ENCODE assay signal across 25 cellular contexts in genomic region chr1:58363639-58364038, GRCh38.
DNase-seq lines count a peak whose midpoint lies in the region; ATAC-seq and TF ChIP-seq lines count a peak whose summit lies in the region.
"Had no signal": no experiment of that assay in that cellular context is flagged by ENCODE, and none has a peak within 500 bp of the region (broad histone marks: within the 10 kb centered on the region; RNA-seq: fewer than 3 reads in every experiment).

No MANE protein-coding gene starts in this region.

- H3K9ac ChIP-seq in endodermal cell (ENCODE audit: extremely low read depth, low read length, poor library complexity, severe bottlenecking), result no peak overlapping the region
- H3K9ac ChIP-seq: BLaER1 had no signal

- 58 to 69% methylated on average over 3 of the region's 3 CpGs for WGBS in endodermal cell (ENCODE audit: insufficient coverage in 1 of 2, insufficient read length in 1 of 2), 2 experiments

- H3K27ac Mint-ChIP-seq in activated naive CD4-positive, alpha-beta T cell treated with anti-CD3 and anti-CD28 coated beads for 36 hours, result no peak overlapping the region
- H3K27ac Mint-ChIP-seq in endodermal cell, result no peak overlapping the region
- H3K27ac Mint-ChIP-seq: activated CD4-positive, alpha-beta memory T cell treated with anti-CD3 and anti-CD28 coated beads for 36 hours; HFFc6 had no signal

- H3K9me3 ChIP-seq in endodermal cell (ENCODE audit: control insufficient read depth, low read length), result no peaks in the 10 kb centered on the region
- H3K9me3 ChIP-seq in left lung, result no peaks in the 10 kb centered on the region
- H3K9me3 ChIP-seq: BLaER1, body of pancreas, heart left ventricle, testis, uterus had no signal

- H3K27me3 Mint-ChIP-seq in activated naive CD4-positive, alpha-beta T cell treated with anti-CD3 and anti-CD28 coated beads for 36 hours (ENCODE audit: low read depth), result no peaks in the 10 kb centered on the region
- no peaks in the 10 kb centered on the region for H3K27me3 Mint-ChIP-seq in endodermal cell (ENCODE audit: insufficient read depth)
- H3K27me3 Mint-ChIP-seq: activated CD4-positive, alpha-beta memory T cell treated with anti-CD3 and anti-CD28 coated beads for 36 hours had no signal

- H3K27ac ChIP-seq in endodermal cell (ENCODE audit: low read depth, low read length) (no peak overlapping the region), left lung (no peak overlapping the region)
- H3K27ac ChIP-seq: BLaER1, body of pancreas, heart left ventricle, skin epidermis, testis, uterus had no signal

- intact Hi-C loops in activated naive CD4-positive, alpha-beta T cell treated with anti-CD3 and anti-CD28 coated beads for 36 hours (cut with micrococcal nuclease), result no loop called here
- intact Hi-C loops in left lung (cut with DNase I), result no loop called here

- H3K4me1 ChIP-seq in endodermal cell (ENCODE audit: control insufficient read depth, insufficient read depth, low read length) (no peaks in the 10 kb centered on the region), left lung (no peaks in the 10 kb centered on the region)
- H3K4me1 ChIP-seq: BLaER1, body of pancreas, uterus had no signal

- CTCF ChIA-PET in activated naive CD4-positive, alpha-beta T cell treated with anti-CD3 and anti-CD28 coated beads for 36 hours (lab: Charles Lee), result no interaction called here

- H3K36me3 ChIP-seq in endodermal cell (ENCODE audit: control insufficient read depth, insufficient read depth, low read length), result no peaks in the 10 kb centered on the region
- no peaks in the 10 kb centered on the region for H3K36me3 ChIP-seq in left lung
- H3K36me3 ChIP-seq: BLaER1, heart left ventricle, uterus had no signal

- no peak for ATAC-seq in HG03196 (IDR thresholded peaks at IDR 0.05; ENCODE audit: unreplicated experiment)
- ATAC-seq in left lung, result no peak
- ATAC-seq: body of pancreas, heart left ventricle, left cardiac atrium had no signal

- TF ChIP-seq CTCF in endodermal cell (conservative IDR thresholded peaks at IDR 0.05) (peak; percentile 26), left lung (IDR thresholded peaks at IDR 0.05) (no peak)

- no peaks in the 10 kb centered on the region for H3K4me1 Mint-ChIP-seq in activated naive CD4-positive, alpha-beta T cell treated with anti-CD3 and anti-CD28 coated beads for 36 hours (ENCODE audit: low read depth)
- peaks cover 2% of the 10 kb centered on the region for H3K4me1 Mint-ChIP-seq in endodermal cell

- H3K36me3 Mint-ChIP-seq in activated naive CD4-positive, alpha-beta T cell treated with anti-CD3 and anti-CD28 coated beads for 36 hours (ENCODE audit: low read depth), result peaks cover 2% of the 10 kb centered on the region
- no peaks in the 10 kb centered on the region for H3K36me3 Mint-ChIP-seq in endodermal cell (ENCODE audit: low read depth)
- H3K36me3 Mint-ChIP-seq: activated CD4-positive, alpha-beta memory T cell treated with anti-CD3 and anti-CD28 coated beads for 36 hours had no signal

- H3K27me3 ChIP-seq in endodermal cell (ENCODE audit: control insufficient read depth, insufficient read depth, low read length, poor library complexity, severe bottlenecking) (no peaks in the 10 kb centered on the region), left lung (no peaks in the 10 kb centered on the region)
- H3K27me3 ChIP-seq: BLaER1, body of pancreas, heart left ventricle, testis, uterus had no signal

- no peak overlapping the region for H3K4me3 ChIP-seq in endodermal cell (ENCODE audit: low read length)
- H3K4me3 ChIP-seq in left lung, result no peak overlapping the region
- H3K4me3 ChIP-seq: BLaER1, body of pancreas, heart left ventricle, skin epidermis, testis, uterus had no signal

- H3K9me3 Mint-ChIP-seq in activated naive CD4-positive, alpha-beta T cell treated with anti-CD3 and anti-CD28 coated beads for 36 hours, result no peaks in the 10 kb centered on the region
- no peaks in the 10 kb centered on the region for H3K9me3 Mint-ChIP-seq in endodermal cell
- H3K9me3 Mint-ChIP-seq: activated CD4-positive, alpha-beta memory T cell treated with anti-CD3 and anti-CD28 coated beads for 36 hours; HFFc6 had no signal

- no peak overlapping the region for H3K4me3 Mint-ChIP-seq in activated naive CD4-positive, alpha-beta T cell treated with anti-CD3 and anti-CD28 coated beads for 36 hours
- H3K4me3 Mint-ChIP-seq in endodermal cell, result no peak overlapping the region
- H3K4me3 Mint-ChIP-seq: activated CD4-positive, alpha-beta memory T cell treated with anti-CD3 and anti-CD28 coated beads for 36 hours; HFFc6 had no signal

- peak; percentile 8 for DNase-seq in activated naive CD4-positive, alpha-beta T cell treated with anti-CD3 and anti-CD28 coated beads for 36 hours
- DNase-seq in activated naive CD4-positive, alpha-beta T cell treated with Interleukin-2 at 50 U/mL for 16 hours, result no peak
- peak; percentile 94 to 95 for DNase-seq in NCI-H526 (lab: John Stamatoyannopoulos, UW)
- DNase-seq in endodermal cell, result no peak
- DNase-seq in stimulated activated naive CD4-positive, alpha-beta T cell treated with Interleukin-2 at 50 U/mL for 16 hours (lab: John Stamatoyannopoulos, UW), result no peak
- DNase-seq in NCI-H187 treated with DMSO at 0.1 percent for 48 hours (lab: John Stamatoyannopoulos, UW), result no peak
- DNase-seq in left lung, result no peak
- DNase-seq: ACHN; activated CD4-positive, alpha-beta memory T cell treated with anti-CD3 and anti-CD28 coated beads for 36 hours; activated effector memory CD4-positive, alpha-beta T cell treated with Interleukin-2 at 50 U/mL for 16 hours; body of pancreas; effector CD4-positive, alpha-beta T cell; heart left ventricle; HFFc6; left cardiac atrium; mesendoderm; NCI-H1105 treated with DMSO at 0.1 percent for 48 hours; NCI-H2171; NCI-H82; Right ventricle myocardium superior; testis; uterus had no signal

Comparison
In these comparisons a context has a peak if more than half of its experiments do, and no peak if none do; other contexts are left out.
1. DNase-seq: peak in activated naive CD4-positive, alpha-beta T cell treated with anti-CD3 and anti-CD28 coated beads for 36 hours (single experiment) and NCI-H526 (2 of 2); none in activated naive CD4-positive, alpha-beta T cell treated with Interleukin-2 at 50 U/mL for 16 hours (single experiment), endodermal cell (single experiment), stimulated activated naive CD4-positive, alpha-beta T cell treated with Interleukin-2 at 50 U/mL for 16 hours (single experiment), NCI-H187 treated with DMSO at 0.1 percent for 48 hours (single experiment) and left lung (0 of 2).